14 cellular contexts compared by ENCODE assay signal in the genomic region with DNA sequence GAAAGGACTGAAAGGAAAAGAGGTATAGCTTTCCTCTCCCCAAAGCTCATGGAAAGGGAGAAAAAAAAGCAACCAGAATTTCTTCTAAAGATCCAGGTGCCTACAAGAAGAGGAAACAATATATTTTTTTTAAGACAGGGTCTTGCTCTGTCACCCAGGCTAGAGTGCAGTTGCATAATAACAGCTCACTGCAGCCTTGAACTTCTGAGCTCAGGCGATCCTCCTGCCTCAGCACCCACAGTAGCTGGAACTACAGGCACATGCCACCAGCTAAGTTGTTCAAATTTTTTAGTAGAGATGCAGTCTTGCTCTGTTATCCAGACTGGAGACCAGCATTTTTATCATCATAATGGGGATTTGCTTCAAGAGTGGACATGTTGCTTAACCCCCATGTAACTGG.
"Had no signal": no experiment of that assay in that cellular context is flagged by ENCODE, and none has a peak within 500 bp of the region (broad histone marks: within the 10 kb centered on the region; RNA-seq: fewer than 3 reads in every experiment).

No MANE protein-coding gene starts in this region.

- DNase-seq: activated CD8-positive, alpha-beta memory T cell treated with anti-CD3 and anti-CD28 coated beads for 24 hours; activated gamma-delta T cell; anterior cingulate cortex; brain microvascular endothelial cell; cerebellar nuclear complex; effector memory CD4-positive, alpha-beta T cell; foreskin fibroblast; nephron progenitor cell; occipital lobe; small intestine; stimulated activated naive CD8-positive, alpha-beta T cell treated with anti-CD3 and anti-CD28 coated beads, Interleukin-15, Interleukin-2, amounts not matched to agents 100 U/mL and 50 U/mL, for 24 hours; trophoblast cell; WERI-Rb-1 had no signal

- H3K4me1 Mint-ChIP-seq: nephron progenitor cell had no signal

- H3K27ac Mint-ChIP-seq: nephron progenitor cell had no signal

- H3K4me3 Mint-ChIP-seq: nephron progenitor cell had no signal

- H3K27ac ChIP-seq: brain microvascular endothelial cell, SK-N-MC, WERI-Rb-1 had no signal

- ATAC-seq: stimulated activated naive CD8-positive, alpha-beta T cell treated with anti-CD3 and anti-CD28 coated beads, Interleukin-15, Interleukin-2, amounts not matched to agents 100 U/mL and 50 U/mL, for 24 hours had no signal

- H3K4me3 ChIP-seq: SK-N-MC had no signal

- H3K9me3 Mint-ChIP-seq: nephron progenitor cell had no signal

- H3K36me3 ChIP-seq: brain microvascular endothelial cell, WERI-Rb-1 had no signal

- H3K27me3 ChIP-seq: brain microvascular endothelial cell had no signal
